1 cellular context compared by ENCODE assay signal in genomic region chr14:37721976-37722659, GRCh38.
TF ChIP-seq lines count a peak whose summit lies in the region.

No MANE protein-coding gene starts in this region.

TF ChIP-seq in IMR-90, 13 proteins besides CTCF, POLR2A, EP300 and RAD21:
- TF ChIP-seq CEBPB (IDR thresholded peaks at IDR 0.05; ENCODE audit: low read depth, low read length) (peak; percentile 41; the same call in 1 of the 2 replicates), BHLHE40 (IDR thresholded peaks at IDR 0.05; ENCODE audit: low read depth, low read length) (no peak)
